22 cellular contexts compared by ENCODE assay signal in the genomic region with DNA sequence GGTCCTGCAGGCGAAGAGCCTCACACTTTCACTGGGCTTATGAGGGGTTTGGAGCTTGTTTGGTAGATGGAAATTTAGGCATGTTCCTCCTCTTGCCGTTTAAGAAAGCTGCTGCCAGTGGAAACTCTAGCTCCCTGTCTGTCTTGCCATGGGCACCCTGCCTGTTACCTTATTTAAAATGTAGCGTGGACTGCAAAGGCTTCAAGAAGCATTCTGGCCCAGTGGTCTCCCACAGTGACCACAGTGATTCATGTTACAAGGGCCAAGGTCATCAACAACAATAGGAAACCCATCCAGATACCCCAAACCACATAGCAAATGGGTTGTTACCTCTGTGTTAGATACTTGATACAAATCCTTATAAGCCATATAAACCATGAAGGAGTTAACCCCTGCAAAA.
"Had no signal": no experiment of that assay in that cellular context is flagged by ENCODE, and none has a peak within 500 bp of the region (broad histone marks: within the 10 kb centered on the region; RNA-seq: fewer than 3 reads in every experiment).

No MANE protein-coding gene starts in this region.

- H3K27me3 Mint-ChIP-seq: activated CD4-positive, alpha-beta T cell treated with anti-CD3 and anti-CD28 coated beads for 36 hours; dendritic cell treated with granulocyte-macrophage colony-stimulating factor and Interleukin-4, amounts not matched to agents 40 ng/mL and 50 ng/mL, for 4 days; progenitor cell of endocrine pancreas had no signal

- ATAC-seq: activated CD4-positive, alpha-beta T cell treated with anti-CD3 and anti-CD28 coated beads for 36 hours; activated CD8-positive, alpha-beta T cell treated with anti-CD3 and anti-CD28 coated beads for 36 hours; activated T-cell treated with anti-CD3 and anti-CD28 coated beads, Interleukin-2, amount 50 U/mL, for 72 hours; effector memory CD8-positive, alpha-beta T cell; natural killer cell; sciatic nerve; T-cell had no signal

- H3K36me3 ChIP-seq: thyroid gland had no signal

- H3K36me3 Mint-ChIP-seq: activated naive CD8-positive, alpha-beta T cell treated with anti-CD3 and anti-CD28 coated beads, Interleukin-2, amount 10 ng/mL, durations not matched to agents 7 days and 5 days; immature natural killer cell; natural killer cell; T-cell had no signal

- DNase-seq: activated CD4-positive, alpha-beta T cell treated with anti-CD3 and anti-CD28 coated beads for 36 hours; activated CD8-positive, alpha-beta memory T cell treated with anti-CD3 and anti-CD28 coated beads, Interleukin-2, amount 50 U/mL, for 4 hours; activated CD8-positive, alpha-beta T cell treated with anti-CD3 and anti-CD28 coated beads for 36 hours; activated naive CD8-positive, alpha-beta T cell treated with anti-CD3 and anti-CD28 coated beads, Interleukin-2, amount 10 ng/mL, durations not matched to agents 7 days and 5 days; activated T-cell treated with anti-CD3 and anti-CD28 coated beads, Interleukin-2, amount 50 U/mL, for 72 hours; anterior cingulate cortex; effector memory CD8-positive, alpha-beta T cell; immature natural killer cell; natural killer cell; occipital lobe; stimulated activated CD4-positive, alpha-beta T cell treated with anti-CD3 and anti-CD28 coated beads, Interleukin-4, amount 100 ng/mL, for 24 hours; T-cell; T1000; thyroid gland; WERI-Rb-1 had no signal

- H3K27ac Mint-ChIP-seq: activated CD4-positive, alpha-beta T cell treated with anti-CD3 and anti-CD28 coated beads for 36 hours; activated CD8-positive, alpha-beta T cell treated with anti-CD3 and anti-CD28 coated beads for 36 hours; activated T-cell treated with anti-CD3 and anti-CD28 coated beads, Interleukin-2, amount 50 U/mL, for 72 hours; dendritic cell treated with granulocyte-macrophage colony-stimulating factor and Interleukin-4, amounts not matched to agents 40 ng/mL and 50 ng/mL, for 4 days; effector memory CD8-positive, alpha-beta T cell; immature natural killer cell; natural killer cell; stimulated activated naive CD8-positive, alpha-beta T cell treated with anti-CD3 and anti-CD28 coated beads, Interleukin-15, Interleukin-2, amounts not matched to agents 100 ng/mL and 50 ng/mL, for 24 hours; T-cell had no signal

- H3K4me3 ChIP-seq: SK-N-MC, thyroid gland had no signal

- H3K27me3 ChIP-seq: thyroid gland had no signal

- H3K9me3 Mint-ChIP-seq: activated CD8-positive, alpha-beta T cell treated with anti-CD3 and anti-CD28 coated beads for 36 hours; activated naive CD8-positive, alpha-beta T cell treated with anti-CD3 and anti-CD28 coated beads, Interleukin-2, amount 10 ng/mL, durations not matched to agents 7 days and 5 days; activated T-cell treated with anti-CD3 and anti-CD28 coated beads, Interleukin-2, amount 50 U/mL, for 72 hours; central memory CD8-positive, alpha-beta T cell; dendritic cell treated with granulocyte-macrophage colony-stimulating factor and Interleukin-4, amounts not matched to agents 40 ng/mL and 50 ng/mL, for 4 days; effector memory CD8-positive, alpha-beta T cell; immature natural killer cell; natural killer cell; stimulated activated naive CD8-positive, alpha-beta T cell treated with anti-CD3 and anti-CD28 coated beads, Interleukin-15, Interleukin-2, amounts not matched to agents 100 ng/mL and 50 ng/mL, for 24 hours; T-cell had no signal

- H3K9me3 ChIP-seq: thyroid gland had no signal

- H3K27ac ChIP-seq: epithelial cell of prostate, SK-N-MC, thyroid gland, WERI-Rb-1 had no signal

- H3K4me3 Mint-ChIP-seq: activated CD4-positive, alpha-beta T cell treated with anti-CD3 and anti-CD28 coated beads for 36 hours; activated CD8-positive, alpha-beta T cell treated with anti-CD3 and anti-CD28 coated beads for 36 hours; activated naive CD8-positive, alpha-beta T cell treated with anti-CD3 and anti-CD28 coated beads, Interleukin-2, amount 10 ng/mL, durations not matched to agents 7 days and 5 days; activated T-cell treated with anti-CD3 and anti-CD28 coated beads, Interleukin-2, amount 50 U/mL, for 72 hours; central memory CD8-positive, alpha-beta T cell; dendritic cell treated with granulocyte-macrophage colony-stimulating factor and Interleukin-4, amounts not matched to agents 40 ng/mL and 50 ng/mL, for 4 days; effector memory CD8-positive, alpha-beta T cell; immature natural killer cell; natural killer cell; stimulated activated naive CD8-positive, alpha-beta T cell treated with anti-CD3 and anti-CD28 coated beads, Interleukin-15, Interleukin-2, amounts not matched to agents 100 ng/mL and 50 ng/mL, for 24 hours; T-cell had no signal

- H3K4me1 Mint-ChIP-seq: activated CD4-positive, alpha-beta T cell treated with anti-CD3 and anti-CD28 coated beads for 36 hours; activated naive CD8-positive, alpha-beta T cell treated with anti-CD3 and anti-CD28 coated beads, Interleukin-2, amount 10 ng/mL, durations not matched to agents 7 days and 5 days; central memory CD8-positive, alpha-beta T cell; immature natural killer cell; natural killer cell; T-cell had no signal
